ENCODE assay signal across 8 cellular contexts in the genomic region with DNA sequence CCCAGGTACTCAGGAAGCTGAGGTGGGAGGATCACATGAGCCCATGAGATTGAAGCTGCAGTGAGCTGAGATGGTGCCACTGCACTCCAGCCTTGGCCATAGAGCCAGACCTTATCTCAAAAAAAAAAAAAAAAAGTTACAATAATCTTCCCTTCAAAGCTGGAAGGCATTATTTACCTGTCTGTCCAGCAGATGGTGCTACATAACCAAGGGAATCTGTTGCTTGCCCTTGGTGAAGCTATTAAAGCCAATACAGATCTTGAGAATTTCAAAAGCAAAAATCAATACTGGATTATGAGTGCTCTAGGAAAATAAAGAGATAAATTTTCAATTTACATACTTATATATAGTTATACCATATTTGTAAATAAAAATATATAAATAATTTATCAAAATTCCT. TPM values are rescaled to one million over a fixed set of nuclear protein-coding genes. Genes with fewer than 3 reads are reported as not detected.
A peak's percentile ranks its signal among the peaks of the same experiment; 100 is the strongest.
DNase-seq lines count a peak whose midpoint lies in the region; ATAC-seq, FAIRE-seq and TF ChIP-seq lines count a peak whose summit lies in the region.

No MANE protein-coding gene starts in this region.

- DNase-seq in Caki2 (ENCODE audit: low read depth) (peak; percentile 61), HUDEP-2 (lab: John Stamatoyannopoulos, UW; ENCODE audit: unreplicated experiment in 76 of 76) (peak in 50 of 76 experiments; percentile 0 to 74 (median 36)), choroid plexus epithelial cell (ENCODE audit: low read depth) (peak; percentile 84), right lobe of liver (peak in 1 of 3 donors; percentile 59), urothelium cell line (ENCODE audit: low spot score) (peak; percentile 55)
- no peak for DNase-seq in T-helper 2 cell treated with Interferon-gamma antibody and Interleukin-4, amounts not matched to agents 5 μg/mL and 100 μg/mL, for 36 hours (ENCODE audit: low spot score)

- H3K4me1 ChIP-seq in right lobe of liver: no peaks in the 10 kb centered on the region

- H3K4me1 Mint-ChIP-seq in T-helper 2 cell treated with Interferon-gamma antibody and Interleukin-4, amounts not matched to agents 5 μg/mL and 100 μg/mL, for 36 hours (ENCODE audit: low read depth): peaks cover 17% of the 10 kb centered on the region

- in situ Hi-C loops in Caki2 (cut with HindIII; ENCODE audit: low pct_unique_long_range_greater_than_20kb, low sequenced_read_pairs): no loop called here

- FAIRE-seq in urothelium cell line (lab: Jason Lieb, UNC): no peak

- H3K27me3 ChIP-seq in right lobe of liver: no peaks in the 10 kb centered on the region

- ATAC-seq in GM19043 (IDR thresholded peaks at IDR 0.05; ENCODE audit: low read depth, unreplicated experiment) (peak; percentile 58), SK-N-SH treated with all-trans-retinoic acid at 6 μM for 48 hours (peak; percentile 85), right lobe of liver (peak; percentile 87 to 92 (median 88))

- intact Hi-C loops in right lobe of liver (cut with DNase I): no loop called here

- no peak for TF ChIP-seq POLR2A in right lobe of liver (IDR thresholded peaks at IDR 0.05)

- peak; percentile 73 for TF ChIP-seq CTCF in choroid plexus epithelial cell (conservative IDR thresholded peaks at IDR 0.05; ENCODE audit: low read depth, low read length)
- TF ChIP-seq CTCF in right lobe of liver (IDR thresholded peaks at IDR 0.05): peak; percentile 63 to 80 (median 68)

- peaks cover 0 to 9% (median 0%) of the 10 kb centered on the region in 4 donors for H3K36me3 ChIP-seq in right lobe of liver

- no peak overlapping the region for H3K27ac Mint-ChIP-seq in T-helper 2 cell treated with Interferon-gamma antibody and Interleukin-4, amounts not matched to agents 5 μg/mL and 100 μg/mL, for 36 hours

- H3K4me3 ChIP-seq in choroid plexus epithelial cell (ENCODE audit: low read depth, low read length) (no peak overlapping the region), right lobe of liver (no peak overlapping the region)

- no peak overlapping the region for H3K27ac ChIP-seq in right lobe of liver

- H3K36me3 Mint-ChIP-seq in T-helper 2 cell treated with Interferon-gamma antibody and Interleukin-4, amounts not matched to agents 5 μg/mL and 100 μg/mL, for 36 hours (ENCODE audit: low read depth): peaks cover 47% of the 10 kb centered on the region

- no peaks in the 10 kb centered on the region for H3K9me3 ChIP-seq in right lobe of liver

- H3K4me3 Mint-ChIP-seq in T-helper 2 cell treated with Interferon-gamma antibody and Interleukin-4, amounts not matched to agents 5 μg/mL and 100 μg/mL, for 36 hours: no peak overlapping the region

- no peaks in the 10 kb centered on the region for H3K9me3 Mint-ChIP-seq in T-helper 2 cell treated with Interferon-gamma antibody and Interleukin-4, amounts not matched to agents 5 μg/mL and 100 μg/mL, for 36 hours

- no peaks in the 10 kb centered on the region for H3K27me3 Mint-ChIP-seq in T-helper 2 cell treated with Interferon-gamma antibody and Interleukin-4, amounts not matched to agents 5 μg/mL and 100 μg/mL, for 36 hours (ENCODE audit: low read depth)

TF ChIP-seq in SK-N-SH treated with all-trans-retinoic acid at 6 μM for 48 hours, 23 proteins besides CTCF, POLR2A, EP300 and RAD21:
- no peak for TF ChIP-seq ZFP30 (CRISPR knock-in tag; IDR thresholded peaks at IDR 0.05)
- no peak for TF ChIP-seq SNAI2 (CRISPR knock-in tag; IDR thresholded peaks at IDR 0.05)
- no peak for TF ChIP-seq ESRRG (CRISPR knock-in tag; IDR thresholded peaks at IDR 0.05)
- TF ChIP-seq, protein P1, sequence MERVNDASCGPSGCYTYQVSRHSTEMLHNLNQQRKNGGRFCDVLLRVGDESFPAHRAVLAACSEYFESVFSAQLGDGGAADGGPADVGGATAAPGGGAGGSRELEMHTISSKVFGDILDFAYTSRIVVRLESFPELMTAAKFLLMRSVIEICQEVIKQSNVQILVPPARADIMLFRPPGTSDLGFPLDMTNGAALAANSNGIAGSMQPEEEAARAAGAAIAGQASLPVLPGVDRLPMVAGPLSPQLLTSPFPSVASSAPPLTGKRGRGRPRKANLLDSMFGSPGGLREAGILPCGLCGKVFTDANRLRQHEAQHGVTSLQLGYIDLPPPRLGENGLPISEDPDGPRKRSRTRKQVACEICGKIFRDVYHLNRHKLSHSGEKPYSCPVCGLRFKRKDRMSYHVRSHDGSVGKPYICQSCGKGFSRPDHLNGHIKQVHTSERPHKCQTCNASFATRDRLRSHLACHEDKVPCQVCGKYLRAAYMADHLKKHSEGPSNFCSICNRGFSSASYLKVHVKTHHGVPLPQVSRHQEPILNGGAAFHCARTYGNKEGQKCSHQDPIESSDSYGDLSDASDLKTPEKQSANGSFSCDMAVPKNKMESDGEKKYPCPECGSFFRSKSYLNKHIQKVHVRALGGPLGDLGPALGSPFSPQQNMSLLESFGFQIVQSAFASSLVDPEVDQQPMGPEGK (CRISPR knock-in tag; IDR thresholded peaks at IDR 0.05; ENCODE audit: borderline replicate concordance): no peak
- TF ChIP-seq ISL1 (CRISPR knock-in tag; IDR thresholded peaks at IDR 0.05): no peak

RNA-seq across cellular contexts. Expression of a gene that starts 25.9 kb away (rescaled TPM):
- 16.6 and 38.8 TPM in 2 replicates for total RNA-seq in Caki2 (2014; rRNA removed; shearing (Covaris generic); ENCODE audit: low replicate concordance)
- 1 to 10 TPM; 5.5 to 9.0 (median 6.7) TPM for total RNA-seq in right lobe of liver

RNA-seq across cellular contexts. Expression of a gene that starts 57.8 kb away (rescaled TPM):
- 7,203 and 7,403 TPM in 2 replicates for total RNA-seq in Caki2 (2014; rRNA removed; shearing (Covaris generic); ENCODE audit: low replicate concordance)
- total RNA-seq in right lobe of liver: 100 to 1,000 TPM in 1 of 6 experiments, 10 to 100 TPM in 2, 1 to 10 TPM in 3; 6.0 to 240 (median 15.5) TPM

Comparison
In these comparisons a context has a peak if more than half of its experiments do, and no peak if none do; other contexts are left out.
1. RNA of a gene that starts 57.8 kb away (total RNA-seq): 7,203 to 7,403 TPM in Caki2; 6.0 to 240 TPM in right lobe of liver; every median in the first group is over 10 times any median in the second.
2. Peak in every context shown above with its lines, with median percentiles within 50 percentile points of each other: ATAC-seq.